8 cellular contexts compared by ENCODE assay signal in the genomic region with DNA sequence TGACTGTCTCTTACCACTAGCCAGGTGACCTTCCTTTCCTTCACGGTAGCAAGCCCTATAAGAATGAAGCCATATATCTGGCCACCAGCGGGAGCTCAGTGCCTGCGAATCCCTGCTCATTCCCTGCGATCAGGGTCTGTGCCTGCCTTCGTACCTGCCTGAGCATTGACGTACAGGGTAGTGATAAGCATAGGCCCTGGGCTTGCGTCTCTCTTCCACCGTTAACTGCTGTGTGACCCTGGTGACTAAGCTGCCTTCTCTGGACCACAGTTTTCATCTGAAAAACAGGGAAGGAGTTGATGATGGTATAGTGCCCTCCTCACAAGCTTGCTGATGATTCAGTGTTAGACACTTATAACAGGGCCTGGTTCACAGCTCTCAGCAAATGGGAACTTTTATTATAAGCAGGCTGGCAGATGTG. TPM values are rescaled to one million over a fixed set of nuclear protein-coding genes. Genes with fewer than 3 reads are reported as not detected.
DNase-seq lines count a peak whose midpoint lies in the region; ATAC-seq, FAIRE-seq and TF ChIP-seq lines count a peak whose summit lies in the region.

No MANE protein-coding gene starts in this region.

- ATAC-seq in Panc1 (no peak), K562 (no peak)

- no peak overlapping the region for H2AFZ ChIP-seq in K562 (ENCODE audit: low read depth, low read length)

- H3K27ac ChIP-seq in Panc1 (ENCODE audit: low read length) (peak overlapping the region; percentile 53), K562 (ENCODE audit: extremely low read depth, low read depth, low read length) (peak overlapping the region; percentile 94)

- peaks cover 59% of the 10 kb centered on the region for H3K79me2 ChIP-seq in K562 (ENCODE audit: control insufficient read depth, insufficient read depth, low read length)

- H3K4me1 Mint-ChIP-seq in nephron, result peaks cover 23% of the 10 kb centered on the region

- H3K9ac ChIP-seq in K562 (ENCODE audit: insufficient read depth in 1 of 2, low read depth in 2 of 2, low read length in 2 of 2), result peak overlapping the region; percentile 86 to 98; a peak in 3 of 4 replicates

- TF ChIP-seq RAD21 in K562 (CRISPR knock-in tag; conservative IDR thresholded peaks at IDR 0.05 in 1 of 2, IDR thresholded peaks at IDR 0.05 in 1 of 2), result peak in 1 of 2 experiments; percentile 31; a peak in 2 of 4 replicates

- CTCF ChIA-PET in Panc1 (lab: Charles Lee) (interaction anchor here (0.6 to 2.1 kb wide), 3 partner anchors 9 to 177 kb away, joined by 7 to 20 read pairs (median 7); no protein-coding TSS in a partner anchor), K562 (lab: Yijun Ruan, JAX; ENCODE audit: low intra/inter-chr PET ratio) (no interaction called here)

- H3K9me3 Mint-ChIP-seq in nephron, result no peaks in the 10 kb centered on the region

- H3K4me3 ChIP-seq in Panc1 (ENCODE audit: low read depth in 2 of 2, low read length in 2 of 2) (peak overlapping the region; percentile 74 to 78; a peak in 3 of 4 replicates), K562 (peak overlapping the region; percentile 35)

- H3K4me1 ChIP-seq in Panc1 (ENCODE audit: control insufficient read depth, insufficient read depth, low read length), result peaks cover 46% of the 10 kb centered on the region
- peaks cover 52 to 80% of the 10 kb centered on the region in 2 experiments for H3K4me1 ChIP-seq in K562 (replicated peaks in 1 of 2; ENCODE audit: control insufficient read depth in 2 of 2, insufficient read depth in 2 of 2, low read length in 2 of 2)

- H3K9me3 ChIP-seq in Panc1 (ENCODE audit: control insufficient read depth, insufficient read depth, low read depth, low read length) (no peaks in the 10 kb centered on the region), K562 (replicated peaks; ENCODE audit: control insufficient read depth, insufficient read depth, low read depth, low read length) (no peaks in the 10 kb centered on the region)

- peak overlapping the region in 1 of 3 experiments; percentile 94 for H3K27ac Mint-ChIP-seq in nephron

- peak overlapping the region; percentile 96 for H3K4me2 ChIP-seq in K562 (ENCODE audit: insufficient read depth, low read length)

- peak; percentile 58 for FAIRE-seq in K562 (lab: Jason Lieb, UNC)

- TF ChIP-seq CTCF in Panc1 (IDR thresholded peaks at IDR 0.05), result no peak
- peak; percentile 6 to 34 (median 16); a peak in 2 of 6 replicates for TF ChIP-seq CTCF in K562 (IDR thresholded peaks at IDR 0.05 in 2 of 3, conservative IDR thresholded peaks at IDR 0.05 in 1 of 3; ENCODE audit: insufficient read depth in 2 of 3, low read depth in 1 of 3, low read length in 3 of 3)
- TF ChIP-seq CTCF in nephron (IDR thresholded peaks at IDR 0.05; ENCODE audit: unreplicated experiment in 3 of 3), result no peak

- BruUV-seq in Panc1 (replicated peaks; lab: Mats Ljungman, UMichigan) (no TSS peak), K562 (replicated peaks; lab: Mats Ljungman, UMichigan) (no TSS peak)

- WGBS in K562 (ENCODE audit: insufficient coverage, low coverage, missing lambda C conversion rate), result 45% methylated on average over 8 of the region's 8 CpGs

- in situ Hi-C loops in Panc1 (cut with HindIII; ENCODE audit: low pct_unique_long_range_greater_than_20kb, low sequenced_read_pairs), result no loop called here
- in situ Hi-C loops in K562 (cut with MboI), result no loop called here

- TF ChIP-seq EP300 in K562 (IDR thresholded peaks at IDR 0.05; ENCODE audit: low read length), result no peak

- H3K27me3 ChIP-seq in Panc1 (ENCODE audit: control insufficient read depth, insufficient read depth, low read length), result no peaks in the 10 kb centered on the region
- no peaks in the 10 kb centered on the region for H3K27me3 ChIP-seq in K562 (ENCODE audit: control insufficient read depth in 2 of 2, insufficient read depth in 2 of 2, low read length in 2 of 2)

- peaks cover 12% of the 10 kb centered on the region for H3K36me3 Mint-ChIP-seq in nephron (ENCODE audit: low read depth)

- peak overlapping the region in 2 of 3 experiments; percentile 23 to 68 for H3K4me3 Mint-ChIP-seq in nephron

- intact Hi-C loops in Panc1 (cut with micrococcal nuclease; ENCODE audit: unreplicated experiment) (no loop called here), K562 (cut with micrococcal nuclease) (loop anchor here (10.0 kb wide), 1 partner anchor 76 kb away; the partner anchor contains the start of genes DNALI1 and SNIP1)

- H3K36me3 ChIP-seq in Panc1 (ENCODE audit: control insufficient read depth, insufficient read depth, low read length), result peaks cover 7% of the 10 kb centered on the region
- peaks cover 80% of the 10 kb centered on the region for H3K36me3 ChIP-seq in K562 (ENCODE audit: control insufficient read depth, insufficient read depth, low read length)

- no peak for TF ChIP-seq POLR2A in K562 (conservative IDR thresholded peaks at IDR 0.05)

- POLR2A ChIA-PET in Panc1 (lab: Charles Lee) (interaction anchor here (0.6 kb wide), 2 partner anchors 14 to 15 kb away, joined by 5 to 8 read pairs; no protein-coding TSS in a partner anchor), K562 (lab: Yijun Ruan, JAX) (interaction anchor here (0.6 to 7.6 kb wide), 20 partner anchors 7 to 287 kb away, joined by 3 to 118 read pairs (median 4); partner anchors contain the start of genes EPHA10, GNL2, MEAF6 and SNIP1)

- peak; percentile 91 for DNase-seq in ELR (ENCODE audit: low read depth)
- DNase-seq in Panc1 (ENCODE audit: low read depth, low spot score), result no peak
- peak in 2 of 4 experiments; percentile 48 to 53 for DNase-seq in K562 (ENCODE audit: extremely low read depth in 1 of 4, low spot score in 3 of 4)
- no peak for DNase-seq in NCI-H510A (lab: John Stamatoyannopoulos, UW)
- no peak for DNase-seq in LoVo (ENCODE audit: low spot score)
- DNase-seq in NCI-H2081 treated with DMSO at 0.1 percent for 48 hours (lab: John Stamatoyannopoulos, UW), result no peak
- no peak for DNase-seq in dedifferentiated amniotic fluid mesenchymal stem cell (ENCODE audit: extremely low spot score)

- H3K9me1 ChIP-seq in K562 (ENCODE audit: control insufficient read depth, insufficient read depth, low read length), result peaks cover 7% of the 10 kb centered on the region

- H4K20me1 ChIP-seq in K562 (replicated peaks; ENCODE audit: control insufficient read depth, insufficient read depth, low read length), result peaks cover 43% of the 10 kb centered on the region

- peaks cover 5% of the 10 kb centered on the region for H3K27me3 Mint-ChIP-seq in nephron (ENCODE audit: low read depth)

TF ChIP-seq in K562, 482 proteins besides CTCF, POLR2A, EP300 and RAD21 (continues in another document):
- peak; percentile 89 for TF ChIP-seq ZFP36 (IDR thresholded peaks at IDR 0.05; ENCODE audit: low read depth, low read length, partially characterized antibody)
- peak; percentile 80 for TF ChIP-seq SMARCA5 (IDR thresholded peaks at IDR 0.05)
- 0 out of 4 replicates have a peak, but pooled peaks of 1 of the 2 experiments have one; percentile 18 for TF ChIP-seq SIN3A (IDR thresholded peaks at IDR 0.05; ENCODE audit: borderline replicate concordance in 2 of 2, control insufficient read depth in 1 of 2, low read depth in 2 of 2, low read length in 2 of 2)
- TF ChIP-seq NONO (IDR thresholded peaks at IDR 0.05; ENCODE audit: low read depth in 2 of 2, low read length in 1 of 2), result no peak

RNA-seq across cellular contexts. Expression of gene ZC3H12A, which starts 4.1 kb away (rescaled TPM):
- total RNA-seq in Panc1 (2021; ENCODE audit: unreplicated experiment) (9.4 TPM), K562 (2014; rRNA removed) (9.3 and 9.4 TPM in 2 replicates), K562 (2014; rRNA removed; fragmentation: Illumina TruSeq; extraction: Trizol) (1.2 and 1.7 TPM in 2 replicates), K562 (2015; rRNA removed; fragmentation: Illumina TruSeq; extraction: Trizol) (6.7 and 7.1 TPM in 2 replicates), K562 (2021) (9.4 and 11.4 TPM in 2 replicates)
- 7.1 TPM for polyA plus RNA-seq in Panc1 (2012; ENCODE audit: insufficient read length)
- 19.0 and 54.2 TPM in 2 replicates for total RNA-seq in K562 (2011; cell fraction: chromatin; rRNA removed; ENCODE audit: low replicate concordance)
- 40.7 and 45.7 TPM in 2 replicates for total RNA-seq in K562 (2011; cell fraction: nucleolus; rRNA removed)
- total RNA-seq in K562 (2011; cell fraction: nucleoplasm; rRNA removed), result 23.7 and 24.1 TPM in 2 replicates
- polyA plus RNA-seq in K562 (2011; rRNA removed) (7.0 and 8.6 TPM in 2 replicates), K562 (2014; fragmentation: Illumina TruSeq; extraction: Trizol) (4.9 and 6.5 TPM in 2 replicates), K562 (2014; fragmentation: Nextera tagmentation; extraction: Ambion mirVana) (under 1 TPM; 0.14 to 0.22 TPM), K562 (2014; rRNA removed) (9.1 and 11.1 TPM in 2 replicates)
- polyA plus RNA-seq in K562 (2011; cell fraction: cytosol; rRNA removed), result 8.3 and 15.3 TPM in 2 replicates
- polyA plus RNA-seq in K562 (2011; cell fraction: nucleus; rRNA removed), result 27.9 and 51.1 TPM in 2 replicates
- 6.1 and 10.9 TPM in 2 replicates for polyA plus RNA-seq in K562 (2012)
- 4.5 and 9.7 TPM in 2 replicates for polyA minus RNA-seq in K562 (2011; rRNA and poly(A)+ RNA removed)
- polyA minus RNA-seq in K562 (2011; cell fraction: cytosol; rRNA and poly(A)+ RNA removed), result 9.2 and 11.9 TPM in 2 replicates
- polyA minus RNA-seq in K562 (2011; cell fraction: nucleus; rRNA and poly(A)+ RNA removed), result 23.2 and 24.4 TPM in 2 replicates

RNA-seq across cellular contexts. Expression of gene MEAF6, which starts 36.1 kb away (rescaled TPM):
- total RNA-seq in Panc1 (2021; ENCODE audit: unreplicated experiment) (50.0 TPM), K562 (2014; rRNA removed) (111 and 137 TPM in 2 replicates), K562 (2014; rRNA removed; fragmentation: Illumina TruSeq; extraction: Trizol) (95.0 and 113 TPM in 2 replicates), K562 (2015; rRNA removed; fragmentation: Illumina TruSeq; extraction: Trizol) (89.2 and 92.3 TPM in 2 replicates), K562 (2021) (86.4 and 93.8 TPM in 2 replicates)
- 39.0 TPM for polyA plus RNA-seq in Panc1 (2012; ENCODE audit: insufficient read length)
- 74.7 and 79.0 TPM in 2 replicates for total RNA-seq in K562 (2011; cell fraction: chromatin; rRNA removed; ENCODE audit: low replicate concordance)
- total RNA-seq in K562 (2011; cell fraction: nucleolus; rRNA removed), result 41.5 and 45.5 TPM in 2 replicates
- 60.9 and 81.0 TPM in 2 replicates for total RNA-seq in K562 (2011; cell fraction: nucleoplasm; rRNA removed)
- polyA plus RNA-seq in K562 (2011; rRNA removed) (70.0 and 77.3 TPM in 2 replicates), K562 (2014; fragmentation: Illumina TruSeq; extraction: Trizol) (118 and 151 TPM in 2 replicates), K562 (2014; fragmentation: Nextera tagmentation; extraction: Ambion mirVana) (10 to 100 TPM; 55.0 to 66.3 TPM), K562 (2014; rRNA removed) (109 and 110 TPM in 2 replicates)
- polyA plus RNA-seq in K562 (2011; cell fraction: cytosol; rRNA removed), result 37.7 and 68.5 TPM in 2 replicates
- polyA plus RNA-seq in K562 (2011; cell fraction: nucleus; rRNA removed), result 50.0 and 63.0 TPM in 2 replicates
- 67.6 and 77.9 TPM in 2 replicates for polyA plus RNA-seq in K562 (2012)
- 36.0 and 44.0 TPM in 2 replicates for polyA minus RNA-seq in K562 (2011; rRNA and poly(A)+ RNA removed)
- polyA minus RNA-seq in K562 (2011; cell fraction: cytosol; rRNA and poly(A)+ RNA removed), result 20.2 and 28.3 TPM in 2 replicates
- polyA minus RNA-seq in K562 (2011; cell fraction: nucleus; rRNA and poly(A)+ RNA removed), result 30.8 and 52.4 TPM in 2 replicates

Comparison
In these comparisons a context has a peak if more than half of its experiments do, and no peak if none do; other contexts are left out.
1. CTCF ChIP-seq: peak in K562 (3 of 3); none in Panc1 (single experiment) and nephron (0 of 3).